ENCODE assay signal across 8 cellular contexts in the genomic region with DNA sequence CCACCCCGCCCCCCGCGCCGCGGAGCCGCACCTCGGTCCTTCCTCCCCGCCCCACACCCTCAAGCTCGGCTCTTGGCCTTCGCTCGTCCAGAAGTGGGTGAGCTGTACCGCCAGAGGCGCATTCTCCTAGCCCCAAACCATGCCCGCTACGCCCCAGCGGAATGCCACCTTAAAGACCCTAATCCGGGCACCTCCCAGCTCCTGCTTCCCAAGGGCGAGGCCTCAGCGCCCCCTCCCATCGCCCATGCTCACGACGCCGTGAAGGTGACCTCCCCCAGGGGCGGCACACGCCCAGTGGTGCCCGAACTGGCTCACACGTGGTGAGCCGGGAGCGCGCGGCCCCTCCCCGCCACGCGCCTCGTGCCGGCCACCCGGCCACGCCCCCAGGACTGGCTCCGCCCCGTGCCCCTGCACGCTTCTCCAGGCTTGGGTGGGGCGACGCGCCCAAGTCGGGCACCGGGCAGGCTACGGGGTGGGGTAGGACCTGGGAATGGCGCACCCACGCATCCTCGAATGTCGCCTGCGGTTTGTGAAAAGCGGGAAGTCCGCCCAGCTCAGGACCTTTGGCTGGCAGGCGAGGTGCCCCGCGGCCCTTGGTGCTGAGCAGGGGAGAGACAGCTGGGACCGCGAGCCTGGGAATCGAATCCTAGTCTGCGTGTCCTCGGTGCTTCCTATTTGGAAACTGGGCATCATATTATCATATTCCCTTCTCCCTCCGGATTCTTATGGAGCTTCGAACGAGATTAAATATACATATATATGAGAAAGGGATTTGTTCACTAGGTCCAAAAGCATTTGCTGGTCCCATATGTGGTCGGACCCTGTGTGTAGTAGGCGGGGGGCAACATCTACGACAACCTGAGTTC. TPM values are rescaled to one million over a fixed set of nuclear protein-coding genes. Genes with fewer than 3 reads are reported as not detected.
DNase-seq lines count a peak whose midpoint lies in the region; ATAC-seq and TF ChIP-seq lines count a peak whose summit lies in the region.

No MANE protein-coding gene starts in this region.

- peaks cover 24% of the 10 kb centered on the region for H3K4me1 Mint-ChIP-seq in activated naive CD8-positive, alpha-beta T cell treated with anti-CD3 and anti-CD28 coated beads, Interleukin-2, amount 10 ng/mL, durations not matched to agents 7 days and 5 days

- H3K4me2 ChIP-seq in trophoblast cell (ENCODE audit: low read length): peak overlapping the region; percentile 96

- peak; percentile 58 for ATAC-seq in HG02610 (IDR thresholded peaks at IDR 0.05; ENCODE audit: unreplicated experiment)
- peak; percentile 57 for ATAC-seq in activated naive CD8-positive, alpha-beta T cell treated with anti-CD3 and anti-CD28 coated beads, Interleukin-2, amount 10 ng/mL, durations not matched to agents 7 days and 5 days (ENCODE audit: low read depth)

- peaks cover 8% of the 10 kb centered on the region for H3K36me3 Mint-ChIP-seq in activated naive CD8-positive, alpha-beta T cell treated with anti-CD3 and anti-CD28 coated beads, Interleukin-2, amount 10 ng/mL, durations not matched to agents 7 days and 5 days

- H3K4me1 ChIP-seq in trophoblast cell (ENCODE audit: control insufficient read depth in 1 of 2, insufficient read depth in 2 of 2, low read length in 2 of 2) (peaks cover 0 to 9% of the 10 kb centered on the region in 2 experiments), tibial nerve (peaks cover 0 to 45% (median 6%) of the 10 kb centered on the region in 4 donors)

- H3K27me3 ChIP-seq in trophoblast cell (ENCODE audit: insufficient read depth, low read length) (no peaks in the 10 kb centered on the region), tibial nerve (no peaks in the 10 kb centered on the region)

- no peak overlapping the region for H2AK5ac ChIP-seq in trophoblast cell (ENCODE audit: low read length)

- no peak overlapping the region for H2BK120ac ChIP-seq in trophoblast cell (ENCODE audit: insufficient read depth, low read length, poor library complexity)

- H4K8ac ChIP-seq in trophoblast cell (ENCODE audit: low read depth, low read length): peak overlapping the region; percentile 64

- no peak overlapping the region for H3K9ac ChIP-seq in trophoblast cell (ENCODE audit: low read length)

- H2BK12ac ChIP-seq in trophoblast cell (ENCODE audit: low read length): peak overlapping the region; percentile 47

- DNase-seq in NCI-H1092 treated with DMSO at 0.1 percent for 48 hours (lab: John Stamatoyannopoulos, UW) (peak; percentile 82), SKM-1 treated with dmso at 0.1 percent for 144 hours (lab: John Stamatoyannopoulos, UW; ENCODE audit: unreplicated experiment) (peak; percentile 48), cardiac septum (ENCODE audit: low spot score) (peak; percentile 95), trophoblast cell (peak; percentile 73 to 76), tibial nerve (ENCODE audit: low spot score in 2 of 2) (peak; percentile 85 to 86)
- DNase-seq in activated naive CD8-positive, alpha-beta T cell treated with anti-CD3 and anti-CD28 coated beads, Interleukin-2, amount 10 ng/mL, durations not matched to agents 7 days and 5 days: peak; percentile 97

- TF ChIP-seq EP300 in tibial nerve (IDR thresholded peaks at IDR 0.05): peak in 1 of 2 donors; percentile 84

- no peak overlapping the region for H2BK5ac ChIP-seq in trophoblast cell (ENCODE audit: low read depth, low read length, poor library complexity)

- POLR2A ChIA-PET in activated naive CD8-positive, alpha-beta T cell treated with anti-CD3 and anti-CD28 coated beads, Interleukin-2, amount 10 ng/mL, durations not matched to agents 7 days and 5 days (lab: Charles Lee): interaction anchor here (0.6 to 5.3 kb wide), 5 partner anchors 12 to 105 kb away, joined by 3 to 84 read pairs (median 6); a partner anchor contains a TSS

- H3K18ac ChIP-seq in trophoblast cell (ENCODE audit: low read length): peak overlapping the region; percentile 42

- H3K9me3 Mint-ChIP-seq in activated naive CD8-positive, alpha-beta T cell treated with anti-CD3 and anti-CD28 coated beads, Interleukin-2, amount 10 ng/mL, durations not matched to agents 7 days and 5 days: no peaks in the 10 kb centered on the region

- H3K27me3 Mint-ChIP-seq in activated naive CD8-positive, alpha-beta T cell treated with anti-CD3 and anti-CD28 coated beads, Interleukin-2, amount 10 ng/mL, durations not matched to agents 7 days and 5 days: no peaks in the 10 kb centered on the region

- peak; percentile 51 for TF ChIP-seq CTCF in GM12872 (IDR thresholded peaks at IDR 0.05; ENCODE audit: insufficient read depth, low read depth, low read length)
- TF ChIP-seq CTCF in tibial nerve (IDR thresholded peaks at IDR 0.05): peak in 4 of 5 experiments; percentile 11 to 67 (median 50)

- H3K4me3 Mint-ChIP-seq in activated naive CD8-positive, alpha-beta T cell treated with anti-CD3 and anti-CD28 coated beads, Interleukin-2, amount 10 ng/mL, durations not matched to agents 7 days and 5 days: peak overlapping the region; percentile 90

- H2AFZ ChIP-seq in trophoblast cell (ENCODE audit: insufficient read depth, low read length, poor library complexity): peak overlapping the region; percentile 56

- peak; percentile 67 to 76 for TF ChIP-seq POLR2A in tibial nerve (IDR thresholded peaks at IDR 0.05)

- H3K23ac ChIP-seq in trophoblast cell (ENCODE audit: low read length): no peak overlapping the region

- H3K14ac ChIP-seq in trophoblast cell (ENCODE audit: low read length): no peak overlapping the region

- intact Hi-C loops in cardiac septum (cut with DNase I): no loop called here

- H3K79me1 ChIP-seq in trophoblast cell (ENCODE audit: low read length): peaks cover 19% of the 10 kb centered on the region

- H3K9me3 ChIP-seq in trophoblast cell (ENCODE audit: insufficient read depth, low read depth, low read length) (no peaks in the 10 kb centered on the region), tibial nerve (no peaks in the 10 kb centered on the region)

- H3K27ac Mint-ChIP-seq in activated naive CD8-positive, alpha-beta T cell treated with anti-CD3 and anti-CD28 coated beads, Interleukin-2, amount 10 ng/mL, durations not matched to agents 7 days and 5 days: peak overlapping the region; percentile 92

- H3K27ac ChIP-seq in trophoblast cell (ENCODE audit: low read depth, low read length) (peak overlapping the region; percentile 42), tibial nerve (peak overlapping the region; percentile 87 to 99 (median 95))

- peaks cover 10% of the 10 kb centered on the region for H3K79me2 ChIP-seq in trophoblast cell (ENCODE audit: control insufficient read depth, insufficient read depth, low read length, poor library complexity)

- H3K4me3 ChIP-seq in trophoblast cell (ENCODE audit: low read depth, low read length) (peak overlapping the region; percentile 69), tibial nerve (peak overlapping the region; percentile 56 to 93 (median 70))

- WGBS in trophoblast cell (ENCODE audit: extremely low coverage, insufficient coverage, insufficient read length): no CpG with 5 or more reads among the region's 68 CpGs
- 0 to 1% methylated on average over 23 to 29 of the region's 68 CpGs for WGBS in tibial nerve, 2 donors

- peaks cover 0 to 2% of the 10 kb centered on the region in 2 experiments for H3K36me3 ChIP-seq in trophoblast cell (ENCODE audit: control insufficient read depth in 1 of 2, insufficient read depth in 2 of 2, low read length in 2 of 2)
- H3K36me3 ChIP-seq in tibial nerve: no peaks in the 10 kb centered on the region

- H4K12ac ChIP-seq in trophoblast cell (ENCODE audit: low read depth, low read length): peak overlapping the region; percentile 51

- H4K91ac ChIP-seq in trophoblast cell (ENCODE audit: low read depth, low read length): peak overlapping the region; percentile 56

- H3K4ac ChIP-seq in trophoblast cell (ENCODE audit: low read depth, low read length): no peak overlapping the region

RNA-seq across cellular contexts. Expression of a gene that starts 0.9 kb away (rescaled TPM):
- 10 to 100 TPM; 10.1 to 10.6 TPM for total RNA-seq in activated naive CD8-positive, alpha-beta T cell treated with anti-CD3 and anti-CD28 coated beads, Interleukin-2, amount 10 ng/mL, durations not matched to agents 7 days and 5 days
- total RNA-seq in cardiac septum: 10.6 TPM
- polyA plus RNA-seq in trophoblast cell (2013): 15.3 and 15.5 TPM in 2 replicates
- total RNA-seq in tibial nerve: 1 to 10 TPM; 4.6 to 9.8 (median 8.6) TPM

RNA-seq across cellular contexts. Expression of a gene that starts 22.5 kb away (rescaled TPM):
- total RNA-seq in activated naive CD8-positive, alpha-beta T cell treated with anti-CD3 and anti-CD28 coated beads, Interleukin-2, amount 10 ng/mL, durations not matched to agents 7 days and 5 days: 1 to 10 TPM; 3.6 to 3.7 TPM
- total RNA-seq in cardiac septum: 23.9 TPM
- polyA plus RNA-seq in trophoblast cell (2013): 26.5 and 26.8 TPM in 2 replicates
- total RNA-seq in tibial nerve: 10 to 100 TPM; 20.6 to 34.1 (median 26.2) TPM

RNA-seq across cellular contexts. Expression of a gene that starts 27.0 kb away (rescaled TPM):
- total RNA-seq in activated naive CD8-positive, alpha-beta T cell treated with anti-CD3 and anti-CD28 coated beads, Interleukin-2, amount 10 ng/mL, durations not matched to agents 7 days and 5 days: 10 to 100 TPM; 30.0 to 30.6 TPM
- total RNA-seq in cardiac septum (10.4 TPM), tibial nerve (10 to 100 TPM; 12.0 to 24.9 (median 20.6) TPM)
- 16.5 and 17.9 TPM in 2 replicates for polyA plus RNA-seq in trophoblast cell (2013)

RNA-seq across cellular contexts. Expression of a gene that starts 33.9 kb away (rescaled TPM):
- total RNA-seq in activated naive CD8-positive, alpha-beta T cell treated with anti-CD3 and anti-CD28 coated beads, Interleukin-2, amount 10 ng/mL, durations not matched to agents 7 days and 5 days: 10 to 100 TPM in 1 of 2 experiments, 1 to 10 TPM in 1; 9.6 to 11.7 TPM
- total RNA-seq in cardiac septum: 3.7 TPM
- 6.2 and 7.1 TPM in 2 replicates for polyA plus RNA-seq in trophoblast cell (2013)
- 1 to 10 TPM; 3.5 to 8.7 (median 4.5) TPM for total RNA-seq in tibial nerve

RNA-seq across cellular contexts. Expression of a gene that starts 56.1 kb away (rescaled TPM):
- total RNA-seq in activated naive CD8-positive, alpha-beta T cell treated with anti-CD3 and anti-CD28 coated beads, Interleukin-2, amount 10 ng/mL, durations not matched to agents 7 days and 5 days: 10 to 100 TPM; 24.2 to 26.1 TPM
- total RNA-seq in cardiac septum (1.3 TPM), tibial nerve (10 to 100 TPM in 1 of 4 donors, 1 to 10 TPM in 3; 4.5 to 10.5 (median 5.9) TPM)
- polyA plus RNA-seq in trophoblast cell (2013): 30.6 and 32.9 TPM in 2 replicates

Comparison
In these comparisons a context has a peak if more than half of its experiments do, and no peak if none do; other contexts are left out.
1. Peak in every context shown above with its lines: DNase-seq, ATAC-seq, H3K4me3 ChIP-seq and H3K27ac ChIP-seq.